Comparison of ENCODE assay signal across 24 cellular contexts in genomic region chr16:27583634-27584033, GRCh38.
"Had no signal": no experiment of that assay in that cellular context is flagged by ENCODE, and none has a peak within 500 bp of the region (broad histone marks: within the 10 kb centered on the region; RNA-seq: fewer than 3 reads in every experiment).

No MANE protein-coding gene starts in this region.

- DNase-seq: activated B cell treated with CpG ODN at 0.5 μM for 24 hours; activated CD4-positive, alpha-beta T cell treated with anti-CD3 and anti-CD28 coated beads for 48 hours; activated CD4-positive, alpha-beta T cell treated with anti-CD3 and anti-CD28 coated beads, Interleukin-2, amount 50 U/mL, for 1 hour; activated CD4-positive, alpha-beta T cell treated with anti-CD3 and anti-CD28 coated beads, Interleukin-2, amount 50 U/mL, for 48 hours; activated CD8-positive, alpha-beta memory T cell treated with anti-CD3 and anti-CD28 coated beads for 24 hours; activated CD8-positive, alpha-beta T cell treated with anti-CD3 and anti-CD28 coated beads for 36 hours; activated effector memory CD4-positive, alpha-beta T cell treated with Interleukin-2 at 50 U/mL for 16 hours; activated gamma-delta T cell treated with Interleukin-2 at 50 U/mL for 16 hours; activated naive CD4-positive, alpha-beta T cell treated with anti-CD3 and anti-CD28 coated beads, Interleukin-2, amount 50 U/mL, for 16 hours; activated naive CD4-positive, alpha-beta T cell treated with Interleukin-2 at 50 U/mL for 16 hours; activated T-cell treated with anti-CD3 and anti-CD28 coated beads, Interleukin-2, amount 50 U/mL, for 4 hours; amniotic stem cell; anterior cingulate cortex; brain microvascular endothelial cell; dorsolateral prefrontal cortex; effector memory CD4-positive, alpha-beta T cell; erythroblast; foreskin keratinocyte; gastrocnemius medialis; glutamatergic neuron; heart left ventricle; T-helper 2 cell had no signal

- H3K27me3 ChIP-seq: brain microvascular endothelial cell, dorsolateral prefrontal cortex, esophagus muscularis mucosa, foreskin keratinocyte, gastrocnemius medialis, heart left ventricle had no signal

- H3K4me3 ChIP-seq: coronary artery, dorsolateral prefrontal cortex, esophagus muscularis mucosa, gastrocnemius medialis, heart left ventricle had no signal

- H3K36me3 ChIP-seq: brain microvascular endothelial cell, gastrocnemius medialis had no signal

- H3K4me1 ChIP-seq: gastrocnemius medialis had no signal

- H3K27ac ChIP-seq: brain microvascular endothelial cell, coronary artery, dorsolateral prefrontal cortex, esophagus muscularis mucosa, foreskin keratinocyte, gastrocnemius medialis, heart left ventricle had no signal

- H3K9me3 ChIP-seq: esophagus muscularis mucosa, gastrocnemius medialis, heart left ventricle had no signal
